19 cellular contexts compared by ENCODE assay signal in the genomic region with DNA sequence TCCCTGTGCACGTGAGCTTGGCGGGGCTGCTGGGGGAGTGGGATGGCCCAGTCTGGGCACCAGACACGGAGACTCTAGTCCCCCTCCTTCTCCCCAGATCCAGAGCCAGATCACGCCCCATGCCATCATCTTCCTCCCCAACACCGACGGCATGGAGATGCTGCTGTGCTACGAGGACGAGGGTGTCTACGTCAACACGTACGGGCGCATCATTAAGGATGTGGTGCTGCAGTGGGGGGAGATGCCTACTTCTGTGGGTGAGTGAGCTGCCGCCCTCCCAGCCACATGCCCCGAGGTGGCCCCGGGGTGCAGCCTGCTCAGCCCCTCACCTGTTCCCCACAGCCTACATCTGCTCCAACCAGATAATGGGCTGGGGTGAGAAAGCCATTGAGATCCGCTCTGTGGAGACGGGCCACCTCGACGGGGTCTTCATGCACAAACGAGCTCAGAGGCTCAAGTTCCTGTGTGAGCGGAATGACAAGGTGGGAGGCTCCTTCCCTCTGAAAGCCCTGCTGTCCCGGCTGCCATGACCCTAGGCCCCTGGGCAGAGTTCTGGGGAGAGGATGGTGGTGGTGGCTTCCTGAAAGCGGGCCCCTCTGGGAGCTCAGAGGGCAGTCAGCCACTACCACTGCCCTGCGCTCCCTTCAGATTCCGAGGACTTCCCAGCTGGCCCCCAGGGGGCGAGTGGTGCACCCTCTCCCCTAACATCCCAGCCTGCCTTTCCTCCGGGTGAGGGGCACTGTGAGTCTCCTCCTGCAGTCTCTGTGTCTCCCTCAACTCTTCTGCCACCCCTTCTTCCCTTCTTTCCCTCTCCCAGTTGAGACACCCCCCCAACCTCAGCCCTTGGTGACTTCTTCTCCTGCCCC. TPM values are rescaled to one million over a fixed set of nuclear protein-coding genes. Genes with fewer than 3 reads are reported as not detected.
"Had no signal": no experiment of that assay in that cellular context is flagged by ENCODE, and none has a peak within 500 bp of the region (broad histone marks: within the 10 kb centered on the region; RNA-seq: fewer than 3 reads in every experiment).

No MANE protein-coding gene starts in this region.

- H3K9me3 Mint-ChIP-seq: activated CD4-positive, alpha-beta T cell treated with anti-CD3 and anti-CD28 coated beads, Interleukin-2, amount 10 ng/mL, durations not matched to agents 24 days and 14 days; activated naive CD8-positive, alpha-beta T cell treated with anti-CD3 and anti-CD28 coated beads, Interleukin-2, amount 10 ng/mL, durations not matched to agents 7 days and 5 days; activated T-cell treated with anti-CD3 and anti-CD28 coated beads, Interleukin-2, amount 50 U/mL, for 24 hours; activated T-helper 2 cell treated with anti-CD3 and anti-CD28 coated beads, Interferon-gamma antibody, Interleukin-2, Interleukin-4, amounts not matched to agents 10 μg/mL and 5 μg/mL and 100 μg/mL, durations not matched to agents 14 hours and 24 hours and 36 hours had no signal

- H3K27me3 ChIP-seq: dorsolateral prefrontal cortex had no signal

- H3K27ac ChIP-seq: left lung, parathyroid adenoma, spleen, thoracic aorta, upper lobe of left lung had no signal

- DNase-seq: activated CD4-positive, alpha-beta T cell treated with anti-CD3 and anti-CD28 coated beads, Interleukin-2, amount 10 ng/mL, durations not matched to agents 24 days and 14 days; activated CD8-positive, alpha-beta T cell treated with anti-CD3 and anti-CD28 coated beads, Interleukin-2, amount 10 ng/mL, durations not matched to agents 7 days and 5 days; activated naive CD4-positive, alpha-beta T cell treated with Interleukin-2 at 50 U/mL for 16 hours; activated naive CD8-positive, alpha-beta T cell treated with anti-CD3 and anti-CD28 coated beads, Interleukin-2, amount 10 ng/mL, durations not matched to agents 7 days and 5 days; activated T-cell treated with anti-CD3 and anti-CD28 coated beads, Interleukin-2, amount 50 U/mL, for 24 hours; dorsolateral prefrontal cortex; head of caudate nucleus; mammary epithelial cell; spleen; stimulated activated CD4-positive, alpha-beta T cell treated with anti-CD3 and anti-CD28 coated beads, Interleukin-4, amount 100 ng/mL, for 4 hours; stimulated activated naive B cell treated with anti-CD40 and anti-IgM and Interleukin-4, amounts not matched to agents 10 μg/mL and 1 μg/mL and 100 μg/mL, for 72 hours had no signal

- H3K9me3 ChIP-seq: left lung, spleen, thoracic aorta, upper lobe of left lung had no signal

- H3K4me3 ChIP-seq: dorsolateral prefrontal cortex, left lung, spleen, thoracic aorta, upper lobe of left lung had no signal

- H3K4me3 Mint-ChIP-seq: activated CD4-positive, alpha-beta T cell treated with anti-CD3 and anti-CD28 coated beads, Interleukin-2, amount 10 ng/mL, durations not matched to agents 24 days and 14 days; activated CD8-positive, alpha-beta T cell treated with anti-CD3 and anti-CD28 coated beads, Interleukin-2, amount 10 ng/mL, durations not matched to agents 7 days and 5 days; activated naive CD8-positive, alpha-beta T cell treated with anti-CD3 and anti-CD28 coated beads, Interleukin-2, amount 10 ng/mL, durations not matched to agents 7 days and 5 days; activated T-cell treated with anti-CD3 and anti-CD28 coated beads, Interleukin-2, amount 50 U/mL, for 24 hours; stimulated activated naive B cell treated with anti-CD40 and anti-IgM and Interleukin-4, amounts not matched to agents 10 μg/mL and 1 μg/mL and 100 μg/mL, for 72 hours had no signal

- H3K79me2 ChIP-seq: parathyroid adenoma had no signal

- H3K4me1 ChIP-seq: parathyroid adenoma had no signal

- H2AFZ ChIP-seq: parathyroid adenoma had no signal

- H3K9ac ChIP-seq: parathyroid adenoma had no signal

- H3K27ac Mint-ChIP-seq: activated CD4-positive, alpha-beta T cell treated with anti-CD3 and anti-CD28 coated beads, Interleukin-2, amount 10 ng/mL, durations not matched to agents 24 days and 14 days; activated CD8-positive, alpha-beta T cell treated with anti-CD3 and anti-CD28 coated beads, Interleukin-2, amount 10 ng/mL, durations not matched to agents 7 days and 5 days; activated naive CD8-positive, alpha-beta T cell treated with anti-CD3 and anti-CD28 coated beads, Interleukin-2, amount 10 ng/mL, durations not matched to agents 7 days and 5 days; activated T-cell treated with anti-CD3 and anti-CD28 coated beads, Interleukin-2, amount 50 U/mL, for 24 hours; activated T-helper 2 cell treated with anti-CD3 and anti-CD28 coated beads, Interferon-gamma antibody, Interleukin-2, Interleukin-4, amounts not matched to agents 10 μg/mL and 5 μg/mL and 100 μg/mL, durations not matched to agents 14 hours and 24 hours and 36 hours had no signal

- ATAC-seq: activated CD8-positive, alpha-beta T cell treated with anti-CD3 and anti-CD28 coated beads, Interleukin-2, amount 10 ng/mL, durations not matched to agents 7 days and 5 days; left lung; stimulated activated naive B cell treated with anti-CD40 and anti-IgM and Interleukin-4, amounts not matched to agents 10 μg/mL and 1 μg/mL and 100 μg/mL, for 72 hours had no signal

RNA-seq across cellular contexts. Expression of gene GP1BA, which starts 35.5 kb away (rescaled TPM):
- total RNA-seq: activated CD4-positive, alpha-beta T cell treated with anti-CD3 and anti-CD28 coated beads, Interleukin-2, amount 10 ng/mL, durations not matched to agents 24 days and 14 days; activated CD8-positive, alpha-beta T cell treated with anti-CD3 and anti-CD28 coated beads, Interleukin-2, amount 10 ng/mL, durations not matched to agents 7 days and 5 days; activated naive CD8-positive, alpha-beta T cell treated with anti-CD3 and anti-CD28 coated beads, Interleukin-2, amount 10 ng/mL, durations not matched to agents 7 days and 5 days; activated T-helper 2 cell treated with anti-CD3 and anti-CD28 coated beads, Interferon-gamma antibody, Interleukin-2, Interleukin-4, amounts not matched to agents 10 μg/mL and 5 μg/mL and 100 μg/mL, durations not matched to agents 14 hours and 24 hours and 36 hours; cardiac septum; frontal cortex; mammary epithelial cell; thoracic aorta had no signal
- polyA plus RNA-seq: keratinocyte, mammary epithelial cell had no signal
